ENCODE assay signal across 12 cellular contexts in the genomic region with DNA sequence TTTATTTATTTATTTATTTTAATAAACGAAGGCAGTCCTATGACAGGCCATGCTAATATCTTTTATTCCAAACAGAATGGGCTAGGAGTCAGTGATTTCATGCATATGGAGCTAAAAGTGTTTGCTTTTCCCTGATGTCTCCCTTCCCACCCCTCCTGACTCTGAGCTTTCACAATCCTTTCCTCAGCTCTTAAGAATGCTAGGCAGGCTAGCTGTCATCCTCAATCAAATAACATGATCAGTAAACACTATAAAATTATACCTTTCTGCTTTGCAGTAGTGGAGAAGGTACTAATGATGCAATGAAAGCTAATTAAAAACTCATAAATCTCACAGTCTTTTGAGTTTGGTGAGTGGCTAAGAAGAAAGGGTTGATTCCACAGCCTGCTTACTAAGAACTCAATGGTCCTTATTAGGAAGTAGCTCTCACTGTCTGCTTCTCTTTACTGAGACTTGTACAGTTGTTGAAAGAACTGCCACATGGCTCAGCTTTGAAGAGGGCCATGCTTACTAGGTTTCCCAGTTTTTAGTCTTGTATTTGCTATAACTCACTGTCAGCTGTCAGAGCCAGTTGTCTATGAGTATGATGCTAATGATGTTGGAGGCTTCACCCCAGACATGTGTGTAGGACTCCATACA.
DNase-seq lines count a peak whose midpoint lies in the region; ATAC-seq, FAIRE-seq and TF ChIP-seq lines count a peak whose summit lies in the region.
"Had no signal": no experiment of that assay in that cellular context is flagged by ENCODE, and none has a peak within 500 bp of the region (broad histone marks: within the 10 kb centered on the region; RNA-seq: fewer than 3 reads in every experiment).

No MANE protein-coding gene starts in this region.

- dilution Hi-C loops in endothelial cell of umbilical vein (cut with MboI; ENCODE audit: extremely low pct_ligation_motif_present, low sequenced_read_pairs) = no loop called here

- no TSS peak for BruUV-seq in endothelial cell of umbilical vein (replicated peaks; lab: Mats Ljungman, UMichigan)

- no peaks in the 10 kb centered on the region for H3K9me1 ChIP-seq in endothelial cell of umbilical vein (replicated peaks; ENCODE audit: control insufficient read depth, extremely low read depth, insufficient read depth, low read length)

- no peak for TF ChIP-seq CTCF in endothelial cell of umbilical vein (IDR thresholded peaks at IDR 0.05; ENCODE audit: extremely low read depth in 1 of 2, insufficient read depth in 1 of 2, low read depth in 1 of 2, low read length in 2 of 2)

- H3K9me3 ChIP-seq in endothelial cell of umbilical vein (replicated peaks; ENCODE audit: control insufficient read depth, insufficient read depth, low read length) = no peaks in the 10 kb centered on the region

- no peak for ATAC-seq in HG02973 (IDR thresholded peaks at IDR 0.05; ENCODE audit: unreplicated experiment)
- ATAC-seq: K562 had no signal

- H3K4me2 ChIP-seq in endothelial cell of umbilical vein (ENCODE audit: insufficient read depth, low read length) = no peak overlapping the region

- no peaks in the 10 kb centered on the region for H3K27me3 ChIP-seq in endothelial cell of umbilical vein (ENCODE audit: control insufficient read depth in 2 of 2, insufficient read depth in 2 of 2, low read length in 2 of 2)

- no peaks in the 10 kb centered on the region for H3K79me2 ChIP-seq in endothelial cell of umbilical vein (ENCODE audit: control insufficient read depth, insufficient read depth, low read length)

- no peak overlapping the region for H3K4me3 ChIP-seq in endothelial cell of umbilical vein (replicated peaks in 1 of 3; ENCODE audit: insufficient read depth in 1 of 3, low read depth in 1 of 3, low read length in 3 of 3)
- H3K4me3 ChIP-seq: K562 had no signal

- DNase-seq in EH (ENCODE audit: low read depth) (peak; percentile 97), NCI-H2227 treated with DMSO at 0.1 percent for 48 hours (lab: John Stamatoyannopoulos, UW) (peak; percentile 91), endothelial cell of umbilical vein (ENCODE audit: low read depth, low spot score) (no peak), renal cortical epithelial cell (ENCODE audit: low read depth) (peak; percentile 97), T-helper 9 cell (no peak), NCI-H2107 treated with DMSO at 0.1 percent for 48 hours (lab: John Stamatoyannopoulos, UW; ENCODE audit: unreplicated experiment) (no peak)
- DNase-seq in T-helper 2 cell treated with Interferon-gamma antibody and Interleukin-4, amounts not matched to agents 5 μg/mL and 100 μg/mL, for 36 hours (ENCODE audit: low spot score) = no peak
- DNase-seq: dermis blood vessel endothelial cell, nephron progenitor cell, WERI-Rb-1 had no signal

- no peak for TF ChIP-seq POLR2A in endothelial cell of umbilical vein (IDR thresholded peaks at IDR 0.05; ENCODE audit: low read depth, low read length)

- peaks cover 39% of the 10 kb centered on the region for H3K4me1 ChIP-seq in endothelial cell of umbilical vein (ENCODE audit: control insufficient read depth, extremely low read depth, insufficient read depth, low read length)

- no peak overlapping the region for H3K9ac ChIP-seq in endothelial cell of umbilical vein (replicated peaks; ENCODE audit: extremely low read depth, insufficient read depth, low read length)

- peak overlapping the region; percentile 6 for H2AFZ ChIP-seq in endothelial cell of umbilical vein (ENCODE audit: low read depth, low read length)

- H3K4me3 Mint-ChIP-seq in T-helper 2 cell treated with Interferon-gamma antibody and Interleukin-4, amounts not matched to agents 5 μg/mL and 100 μg/mL, for 36 hours = no peak overlapping the region
- H3K4me3 Mint-ChIP-seq: nephron progenitor cell had no signal

- H3K4me1 Mint-ChIP-seq in T-helper 2 cell treated with Interferon-gamma antibody and Interleukin-4, amounts not matched to agents 5 μg/mL and 100 μg/mL, for 36 hours (ENCODE audit: low read depth) = no peaks in the 10 kb centered on the region

- FAIRE-seq in endothelial cell of umbilical vein (lab: Jason Lieb, UNC) = no peak
- FAIRE-seq: K562 had no signal

- peaks cover 4% of the 10 kb centered on the region for H3K9me3 Mint-ChIP-seq in T-helper 2 cell treated with Interferon-gamma antibody and Interleukin-4, amounts not matched to agents 5 μg/mL and 100 μg/mL, for 36 hours
- H3K9me3 Mint-ChIP-seq: nephron progenitor cell had no signal

- POLR2A ChIA-PET in endothelial cell of umbilical vein (lab: Charles Lee) = no interaction called here

- intact Hi-C loops in endothelial cell of umbilical vein (cut with micrococcal nuclease) = loop anchor here (5.0 to 10.0 kb wide), 2 partner anchors 62 to 370 kb away; no protein-coding TSS in a partner anchor

- H3K27ac Mint-ChIP-seq in T-helper 2 cell treated with Interferon-gamma antibody and Interleukin-4, amounts not matched to agents 5 μg/mL and 100 μg/mL, for 36 hours = no peak overlapping the region
- H3K27ac Mint-ChIP-seq: nephron progenitor cell had no signal

- H3K36me3 Mint-ChIP-seq in T-helper 2 cell treated with Interferon-gamma antibody and Interleukin-4, amounts not matched to agents 5 μg/mL and 100 μg/mL, for 36 hours (ENCODE audit: low read depth) = no peaks in the 10 kb centered on the region

- H4K20me1 ChIP-seq in endothelial cell of umbilical vein (replicated peaks; ENCODE audit: control insufficient read depth, extremely low read depth, insufficient read depth, low read length) = no peaks in the 10 kb centered on the region

- no peaks in the 10 kb centered on the region for H3K36me3 ChIP-seq in endothelial cell of umbilical vein (ENCODE audit: control insufficient read depth in 2 of 2, extremely low read depth in 1 of 2, insufficient read depth in 2 of 2, low read length in 2 of 2)
- H3K36me3 ChIP-seq: WERI-Rb-1 had no signal

- peak overlapping the region; percentile 56 for H3K27ac ChIP-seq in endothelial cell of umbilical vein (ENCODE audit: insufficient read depth, low read depth, low read length)
- H3K27ac ChIP-seq: WERI-Rb-1 had no signal

- H3K27me3 Mint-ChIP-seq in T-helper 2 cell treated with Interferon-gamma antibody and Interleukin-4, amounts not matched to agents 5 μg/mL and 100 μg/mL, for 36 hours (ENCODE audit: low read depth) = no peaks in the 10 kb centered on the region

- CTCF ChIA-PET in endothelial cell of umbilical vein (lab: Charles Lee) = interaction anchor here (0.6 to 1.7 kb wide), 3 partner anchors 41 to 159 kb away, joined by 3 read pairs; no protein-coding TSS in a partner anchor

TF ChIP-seq in endothelial cell of umbilical vein, 7 proteins besides CTCF, POLR2A, EP300 and RAD21:
- no peak for TF ChIP-seq GATA2 (IDR thresholded peaks at IDR 0.05; ENCODE audit: insufficient read depth, insufficient read length, low read depth, low read length)
- no peak for TF ChIP-seq POLR2AphosphoS5 (IDR thresholded peaks at IDR 0.05; ENCODE audit: insufficient read depth, low read depth, low read length)
- no peak for TF ChIP-seq JUN (IDR thresholded peaks at IDR 0.05; ENCODE audit: borderline replicate concordance, insufficient read depth, insufficient read length, low read depth)

Comparison
In these comparisons a context has a peak if more than half of its experiments do, and no peak if none do; other contexts are left out.
1. DNase-seq: peak in EH (single experiment), NCI-H2227 treated with DMSO at 0.1 percent for 48 hours (single experiment) and renal cortical epithelial cell (single experiment); none in endothelial cell of umbilical vein (single experiment), T-helper 2 cell treated with Interferon-gamma antibody and Interleukin-4, amounts not matched to agents 5 μg/mL and 100 μg/mL, for 36 hours (single experiment), T-helper 9 cell (single experiment) and NCI-H2107 treated with DMSO at 0.1 percent for 48 hours (single experiment).